In the genomic region with DNA sequence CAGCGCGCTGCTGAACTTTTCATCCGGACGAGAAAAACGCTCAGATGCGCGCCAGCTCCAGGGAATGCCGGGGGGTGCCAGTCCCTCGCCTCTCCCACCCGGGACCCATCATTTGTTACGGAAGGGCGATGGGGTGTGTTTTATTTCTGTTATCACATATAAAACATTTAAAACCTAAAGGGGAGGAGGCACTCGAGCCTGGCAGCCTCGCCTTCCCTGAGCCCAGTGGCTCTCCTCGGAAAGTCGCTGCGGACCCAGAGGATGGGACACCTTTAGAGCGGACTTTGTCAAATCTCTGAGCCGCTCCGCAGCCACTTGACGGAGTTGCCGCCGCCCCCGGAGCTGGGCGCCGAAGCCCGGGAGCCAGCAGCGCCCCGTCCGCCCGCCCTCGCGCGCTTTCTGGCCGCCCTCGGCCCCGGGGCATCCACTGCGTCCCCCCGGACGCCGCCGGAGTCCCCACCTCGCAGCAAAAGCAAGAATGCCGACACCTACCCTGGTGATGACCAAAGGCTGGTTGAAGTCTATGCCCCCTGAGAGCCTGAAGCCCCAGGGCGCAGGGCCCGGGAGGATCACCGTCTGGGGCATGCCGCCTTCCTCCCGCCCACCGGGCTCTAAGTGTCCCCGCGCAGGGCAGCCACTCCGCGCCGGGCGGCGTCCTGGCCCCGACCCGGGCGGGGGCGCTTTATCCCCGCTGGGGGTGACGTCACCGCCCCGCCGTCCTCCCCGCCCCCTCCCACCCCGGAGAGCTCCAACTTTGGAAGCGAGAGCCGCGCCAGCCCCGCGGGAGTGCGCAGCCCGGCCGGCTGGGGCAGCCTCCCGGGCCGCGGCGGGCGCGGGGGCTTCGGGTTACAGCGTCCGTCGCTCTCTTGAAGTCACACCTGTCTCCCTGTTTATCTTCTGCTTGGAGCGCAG, we compare ENCODE assay signal across 8 cellular contexts. TPM values are rescaled to one million over a fixed set of nuclear protein-coding genes. Genes with fewer than 3 reads are reported as not detected.
DNase-seq lines count a peak whose midpoint lies in the region; ATAC-seq lines count a peak whose summit lies in the region.

A gene with protein sequence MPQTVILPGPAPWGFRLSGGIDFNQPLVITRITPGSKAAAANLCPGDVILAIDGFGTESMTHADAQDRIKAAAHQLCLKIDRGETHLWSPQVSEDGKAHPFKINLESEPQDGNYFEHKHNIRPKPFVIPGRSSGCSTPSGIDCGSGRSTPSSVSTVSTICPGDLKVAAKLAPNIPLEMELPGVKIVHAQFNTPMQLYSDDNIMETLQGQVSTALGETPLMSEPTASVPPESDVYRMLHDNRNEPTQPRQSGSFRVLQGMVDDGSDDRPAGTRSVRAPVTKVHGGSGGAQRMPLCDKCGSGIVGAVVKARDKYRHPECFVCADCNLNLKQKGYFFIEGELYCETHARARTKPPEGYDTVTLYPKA (minus strand): TSS at position 658 of the 912 bp plus-strand sequence. CDS start 73 bp downstream, at position 585.

- H3K14ac ChIP-seq in neuronal stem cell (ENCODE audit: low read length): no peak within 1 kb of the TSS

- H3K79me1 ChIP-seq in neuronal stem cell (ENCODE audit: low read depth, low read length): no peaks in the 10 kb centered on the region

- no peak within 1 kb of the TSS for H3K4ac ChIP-seq in neuronal stem cell (ENCODE audit: low read length)

- no peak within 1 kb of the TSS for H4K91ac ChIP-seq in neuronal stem cell (ENCODE audit: low read depth, low read length, poor library complexity)

- H3K9me3 ChIP-seq in HUES64 (ENCODE audit: insufficient read depth, low read depth, low read length): no peaks in the 10 kb centered on the region
- H3K9me3 ChIP-seq in neuronal stem cell (replicated peaks in 1 of 2; ENCODE audit: control insufficient read depth in 2 of 2, insufficient read depth in 1 of 2, low read depth in 1 of 2, low read length in 2 of 2): no peaks in the 10 kb centered on the region

- ATAC-seq in GM21619 (IDR thresholded peaks at IDR 0.05; ENCODE audit: unreplicated experiment) (no peak), HG03354 (IDR thresholded peaks at IDR 0.05; ENCODE audit: poor library complexity, severe bottlenecking, unreplicated experiment) (no peak)

- H2BK12ac ChIP-seq in neuronal stem cell (ENCODE audit: low read length): no peak within 1 kb of the TSS

- no peak within 1 kb of the TSS for H2AK5ac ChIP-seq in neuronal stem cell (ENCODE audit: low read depth, low read length)

- H2BK15ac ChIP-seq in neuronal stem cell (ENCODE audit: low read length): peak within 1 kb of the TSS; percentile 90

- peak within 1 kb of the TSS; percentile 86 for H3K4me2 ChIP-seq in neuronal stem cell (ENCODE audit: insufficient read depth, low read length, poor library complexity, severe bottlenecking)

- H3K23ac ChIP-seq in neuronal stem cell (ENCODE audit: low read depth, low read length, poor library complexity): no peak within 1 kb of the TSS

- H3K36me3 ChIP-seq in HUES64 (ENCODE audit: insufficient read depth, low read length) (no peaks in the 10 kb centered on the region), neuronal stem cell (replicated peaks in 1 of 2; ENCODE audit: control insufficient read depth in 2 of 2, insufficient read depth in 2 of 2, low read length in 2 of 2) (no peaks in the 10 kb centered on the region)

- peaks cover 43% of the 10 kb centered on the region for H3K27me3 ChIP-seq in HUES64 (ENCODE audit: insufficient read depth, low read length)
- H3K27me3 ChIP-seq in neuronal stem cell (ENCODE audit: control insufficient read depth in 3 of 3, insufficient read depth in 3 of 3, low read depth in 1 of 3, low read length in 3 of 3): peaks cover 0 to 92% (median 8%) of the 10 kb centered on the region in 3 experiments

- WGBS in HUES64: under 1% methylated on average over 83 of the region's 87 CpGs
- no CpG with 5 or more reads among the region's 87 CpGs for WGBS in neuronal stem cell (ENCODE audit: extremely low coverage in 2 of 2, insufficient read length in 2 of 2, insufficient replicate concordance in 1 of 2), 2 donors

- H2AFZ ChIP-seq in neuronal stem cell (ENCODE audit: low read length): peak within 1 kb of the TSS; percentile 91

- H3K27ac ChIP-seq in HUES64 (ENCODE audit: low read depth, low read length) (no peak within 1 kb of the TSS), neuronal stem cell (replicated peaks; ENCODE audit: low read length) (no peak within 1 kb of the TSS)

- peak within 1 kb of the TSS; percentile 90 for H2BK120ac ChIP-seq in neuronal stem cell (ENCODE audit: low read depth, low read length)

- H3K9ac ChIP-seq in HUES64 (ENCODE audit: low read depth, low read length): peak within 1 kb of the TSS; percentile 61
- peak within 1 kb of the TSS; percentile 72 for H3K9ac ChIP-seq in neuronal stem cell (ENCODE audit: low read depth, low read length, poor library complexity)

- peak within 1 kb of the TSS; percentile 86 for H3K18ac ChIP-seq in neuronal stem cell (ENCODE audit: low read length)

- H3K4me3 ChIP-seq in HUES64 (ENCODE audit: low read length): peak within 1 kb of the TSS; percentile 84
- peak within 1 kb of the TSS; percentile 39 to 90 for H3K4me3 ChIP-seq in neuronal stem cell (ENCODE audit: low read length in 2 of 2)

- peak within 1 kb of the TSS; percentile 20 for H2BK5ac ChIP-seq in neuronal stem cell (ENCODE audit: low read length)

- H3K4me1 ChIP-seq in HUES64 (ENCODE audit: insufficient read depth, low read length): peaks cover 13% of the 10 kb centered on the region
- peaks cover 1 to 3% of the 10 kb centered on the region in 2 donors for H3K4me1 ChIP-seq in neuronal stem cell (ENCODE audit: control insufficient read depth in 2 of 2, insufficient read depth in 1 of 2, low read depth in 1 of 2, low read length in 2 of 2)

- DNase-seq in Daoy (ENCODE audit: low read depth) (peak; percentile 60), glomerular visceral epithelial cell (ENCODE audit: extremely low spot score) (peak; percentile 25), neuronal stem cell (ENCODE audit: low spot score) (peak; percentile 65), cerebellar cortex (ENCODE audit: low spot score) (no peak)
- DNase-seq in activated CD4-positive, alpha-beta T cell treated with anti-CD3 and anti-CD28 coated beads, Interleukin-2, amount 50 U/mL, for 48 hours: peak; percentile 6 to 9

- H4K8ac ChIP-seq in neuronal stem cell (ENCODE audit: low read depth, low read length): no peak within 1 kb of the TSS

RNA-seq across cellular contexts. Expression of the gene that starts here (rescaled TPM):
- 18.9 and 20.4 TPM in 2 replicates for total RNA-seq in Daoy (2014; rRNA removed; shearing (Covaris generic))
- polyA plus RNA-seq in HUES64 (2013, experiment 1 of 2): 3.5 TPM
- 3.7 TPM for polyA plus RNA-seq in HUES64 (2013, experiment 2 of 2)
- polyA plus RNA-seq in neuronal stem cell (2013, experiment 1 of 2): 8.0 TPM
- 7.3 TPM for polyA plus RNA-seq in neuronal stem cell (2013, experiment 2 of 2)
